10 cellular contexts compared by ENCODE assay signal in genomic region chr10:102342462-102342861, GRCh38. TPM values are rescaled to one million over a fixed set of nuclear protein-coding genes. Genes with fewer than 3 reads are reported as not detected.
DNase-seq lines count a peak whose midpoint lies in the region; ATAC-seq, FAIRE-seq and TF ChIP-seq lines count a peak whose summit lies in the region.
"Had no signal": no experiment of that assay in that cellular context is flagged by ENCODE, and none has a peak within 500 bp of the region (broad histone marks: within the 10 kb centered on the region; RNA-seq: fewer than 3 reads in every experiment).

No MANE protein-coding gene starts in this region.

- H3K4me3 ChIP-seq in HUES6 (ENCODE audit: low read depth, low read length): 0 out of 2 replicates have a peak overlapping the region, but pooled peaks have one; percentile 4
- H3K4me3 ChIP-seq in K562: no peak overlapping the region
- no peak overlapping the region for H3K4me3 ChIP-seq in gastrocnemius medialis
- H3K4me3 ChIP-seq: ascending aorta, MG63 had no signal

- no peak for TF ChIP-seq EP300 in K562 (IDR thresholded peaks at IDR 0.05; ENCODE audit: low read length)

- H3K9me1 ChIP-seq in K562 (ENCODE audit: control insufficient read depth, insufficient read depth, low read length): no peaks in the 10 kb centered on the region

- BruUV-seq in K562 (replicated peaks; lab: Mats Ljungman, UMichigan): no TSS peak

- 71% methylated on average over 1 of the region's 2 CpGs for WGBS in K562 (ENCODE audit: insufficient coverage, low coverage, missing lambda C conversion rate)

- CTCF ChIA-PET in K562 (lab: Yijun Ruan, JAX; ENCODE audit: low intra/inter-chr PET ratio): interaction anchor here (0.7 kb wide), 1 partner anchor 230 kb away, joined by 5 read pairs; no protein-coding TSS in a partner anchor

- ATAC-seq in K562 (no peak), gastrocnemius medialis (no peak), HG03571 (IDR thresholded peaks at IDR 0.05; ENCODE audit: unreplicated experiment) (no peak)
- ATAC-seq: stimulated activated naive B cell treated with anti-CD40 and anti-IgM and Interleukin-4, amounts not matched to agents 10 μg/mL and 1 μg/mL and 100 μg/mL, for 72 hours had no signal

- H3K36me3 ChIP-seq in HUES6 (ENCODE audit: control insufficient read depth, insufficient read depth, low read length) (peaks cover 5% of the 10 kb centered on the region), K562 (ENCODE audit: control insufficient read depth, insufficient read depth, low read length) (peaks cover 11% of the 10 kb centered on the region; the same call in 2 of the 3 replicates), gastrocnemius medialis (peaks cover 0 to 12% of the 10 kb centered on the region in 2 donors)

- in situ Hi-C loops in K562 (cut with MboI) (no loop called here), gastrocnemius medialis (cut with MboI; ENCODE audit: low sequenced_read_pairs in 4 of 4) (no loop called here)

- no peak overlapping the region for H3K27ac ChIP-seq in HUES6 (ENCODE audit: low read depth, low read length)
- no peak overlapping the region for H3K27ac ChIP-seq in K562 (ENCODE audit: extremely low read depth, low read depth, low read length)
- H3K27ac ChIP-seq in gastrocnemius medialis: no peak overlapping the region
- H3K27ac ChIP-seq: ascending aorta had no signal

- DNase-seq in EL (peak; percentile 5), K562 (ENCODE audit: extremely low read depth in 1 of 4, low spot score in 3 of 4) (no peak), left kidney (ENCODE audit: low read depth, low spot score) (peak; percentile 10), NCI-H1694 (lab: John Stamatoyannopoulos, UW) (no peak), gastrocnemius medialis (no peak)
- DNase-seq: stimulated activated naive B cell treated with anti-CD40 and anti-IgM and Interleukin-4, amounts not matched to agents 10 μg/mL and 1 μg/mL and 100 μg/mL, for 72 hours had no signal

- H3K4me2 ChIP-seq in K562 (ENCODE audit: insufficient read depth, low read length): no peak overlapping the region

- no peaks in the 10 kb centered on the region; the same call in 2 of the 3 replicates for H3K79me2 ChIP-seq in K562 (ENCODE audit: control insufficient read depth, insufficient read depth, low read length)

- H3K9ac ChIP-seq in HUES6 (ENCODE audit: low read length) (no peak overlapping the region), K562 (ENCODE audit: insufficient read depth in 1 of 2, low read depth in 2 of 2, low read length in 2 of 2) (no peak overlapping the region)

- H3K4me1 ChIP-seq in HUES6 (ENCODE audit: control insufficient read depth, insufficient read depth, low read length): peaks cover 8% of the 10 kb centered on the region
- H3K4me1 ChIP-seq in K562 (replicated peaks in 1 of 2; ENCODE audit: control insufficient read depth in 2 of 2, insufficient read depth in 2 of 2, low read length in 2 of 2): no peaks in the 10 kb centered on the region; a peak in 1 of 5 replicates
- peaks cover 2 to 6% of the 10 kb centered on the region in 2 donors for H3K4me1 ChIP-seq in gastrocnemius medialis
- H3K4me1 ChIP-seq: ascending aorta had no signal

- TF ChIP-seq RAD21 in K562 (CRISPR knock-in tag; conservative IDR thresholded peaks at IDR 0.05 in 1 of 2, IDR thresholded peaks at IDR 0.05 in 1 of 2): no peak

- H3K27me3 ChIP-seq in HUES6 (ENCODE audit: control insufficient read depth, insufficient read depth, low read length): peaks cover 62% of the 10 kb centered on the region
- H3K27me3 ChIP-seq in K562 (ENCODE audit: control insufficient read depth in 2 of 2, insufficient read depth in 2 of 2, low read length in 2 of 2): no peaks in the 10 kb centered on the region
- no peaks in the 10 kb centered on the region for H3K27me3 ChIP-seq in gastrocnemius medialis
- H3K27me3 ChIP-seq: ascending aorta, MG63 had no signal

- no peaks in the 10 kb centered on the region for H3K9me3 ChIP-seq in HUES6 (ENCODE audit: control insufficient read depth, insufficient read depth, low read depth, low read length)
- H3K9me3 ChIP-seq in K562 (replicated peaks; ENCODE audit: control insufficient read depth, insufficient read depth, low read depth, low read length): no peaks in the 10 kb centered on the region
- no peaks in the 10 kb centered on the region for H3K9me3 ChIP-seq in gastrocnemius medialis
- H3K9me3 ChIP-seq: ascending aorta, MG63 had no signal

- H2AFZ ChIP-seq in K562 (ENCODE audit: low read depth, low read length): no peak overlapping the region

- peak; percentile 40 for FAIRE-seq in K562 (lab: Jason Lieb, UNC)

- POLR2A ChIA-PET in K562 (lab: Yijun Ruan, JAX): no interaction called here

- peaks cover 4% of the 10 kb centered on the region; the same call in 1 of the 2 replicates for H4K20me1 ChIP-seq in K562 (replicated peaks; ENCODE audit: control insufficient read depth, insufficient read depth, low read length)

- TF ChIP-seq POLR2A in K562 (conservative IDR thresholded peaks at IDR 0.05): no peak
- no peak for TF ChIP-seq POLR2A in gastrocnemius medialis (IDR thresholded peaks at IDR 0.05)

- TF ChIP-seq CTCF in K562 (IDR thresholded peaks at IDR 0.05 in 2 of 3, conservative IDR thresholded peaks at IDR 0.05 in 1 of 3; ENCODE audit: insufficient read depth in 2 of 3, low read depth in 1 of 3, low read length in 3 of 3) (no peak), gastrocnemius medialis (IDR thresholded peaks at IDR 0.05 in 4 of 5, conservative IDR thresholded peaks at IDR 0.05 in 1 of 5) (no peak)

- intact Hi-C loops in K562 (cut with micrococcal nuclease): no loop called here
- intact Hi-C loops in gastrocnemius medialis (cut with DNase I; ENCODE audit: low total_unique reads): no loop called here

TF ChIP-seq in K562, 482 proteins besides CTCF, POLR2A, EP300 and RAD21:
- TF ChIP-seq ZNF695 (CRISPR knock-in tag; IDR thresholded peaks at IDR 0.05): no peak
- no peak for TF ChIP-seq SOX6 (IDR thresholded peaks at IDR 0.05)
- TF ChIP-seq RUNX1 (IDR thresholded peaks at IDR 0.05; ENCODE audit: low read depth): no peak
- TF ChIP-seq MCM7 (IDR thresholded peaks at IDR 0.05): no peak
- no peak for TF ChIP-seq PTRF (tag; IDR thresholded peaks at IDR 0.05)
- no peak for TF ChIP-seq CEBPB (tag; IDR thresholded peaks at IDR 0.05)
- no peak for TF ChIP-seq MTA1 (IDR thresholded peaks at IDR 0.05; ENCODE audit: borderline replicate concordance)
- TF ChIP-seq ETV5 (CRISPR knock-in tag; IDR thresholded peaks at IDR 0.05; ENCODE audit: low read depth): no peak
- no peak for TF ChIP-seq MIER1 (IDR thresholded peaks at IDR 0.05; ENCODE audit: low read depth)
- no peak for TF ChIP-seq ZNF253 (CRISPR knock-in tag; conservative IDR thresholded peaks at IDR 0.05)
- no peak for TF ChIP-seq YBX1 (IDR thresholded peaks at IDR 0.05)
- TF ChIP-seq GTF2E2 (tag; IDR thresholded peaks at IDR 0.05): no peak
- TF ChIP-seq NUFIP1 (IDR thresholded peaks at IDR 0.05; ENCODE audit: partially characterized antibody): no peak
- no peak for TF ChIP-seq COPS2 (conservative IDR thresholded peaks at IDR 0.05)

RNA-seq across cellular contexts. Expression of gene NFKB2, which starts 53.0 kb away (rescaled TPM):
- 20.7 and 56.0 TPM in 2 replicates for total RNA-seq in K562 (2011; cell fraction: chromatin; rRNA removed; ENCODE audit: low replicate concordance)
- total RNA-seq in K562 (2011; cell fraction: nucleolus; rRNA removed): 26.2 and 30.9 TPM in 2 replicates
- 16.3 and 26.1 TPM in 2 replicates for total RNA-seq in K562 (2011; cell fraction: nucleoplasm; rRNA removed)
- total RNA-seq in K562 (2014; rRNA removed) (14.7 and 19.3 TPM in 2 replicates), K562 (2014; rRNA removed; fragmentation: Illumina TruSeq; extraction: Trizol) (5.7 and 6.0 TPM in 2 replicates), K562 (2015; rRNA removed; fragmentation: Illumina TruSeq; extraction: Trizol) (4.2 and 5.3 TPM in 2 replicates), K562 (2021) (20.3 and 20.6 TPM in 2 replicates), gastrocnemius medialis (10 to 100 TPM in 3 of 4 donors, 1 to 10 TPM in 1; 8.6 to 17.3 (median 12.8) TPM)
- polyA plus RNA-seq in K562 (2011; rRNA removed) (7.9 and 9.7 TPM in 2 replicates), K562 (2014; fragmentation: Illumina TruSeq; extraction: Trizol) (9.4 and 11.4 TPM in 2 replicates), K562 (2014; fragmentation: Nextera tagmentation; extraction: Ambion mirVana) (under 1 TPM; 0.07 to 0.11 TPM), K562 (2014; rRNA removed) (12.2 and 15.3 TPM in 2 replicates)
- polyA plus RNA-seq in K562 (2011; cell fraction: cytosol; rRNA removed): 5.8 and 10.1 TPM in 2 replicates
- polyA plus RNA-seq in K562 (2011; cell fraction: nucleus; rRNA removed): 29.8 and 52.6 TPM in 2 replicates
- 13.9 and 31.5 TPM in 2 replicates for polyA plus RNA-seq in K562 (2012)
- 4.3 and 4.6 TPM in 2 replicates for polyA minus RNA-seq in K562 (2011; rRNA and poly(A)+ RNA removed)
- polyA minus RNA-seq in K562 (2011; cell fraction: cytosol; rRNA and poly(A)+ RNA removed): 6.4 and 11.0 TPM in 2 replicates
- polyA minus RNA-seq in K562 (2011; cell fraction: nucleus; rRNA and poly(A)+ RNA removed): 8.2 and 8.8 TPM in 2 replicates

Comparison
In these comparisons a context has a peak if more than half of its experiments do, and no peak if none do; other contexts are left out.
1. DNase-seq: peak in EL (single experiment) and left kidney (single experiment); none in K562 (0 of 4), NCI-H1694 (single experiment) and gastrocnemius medialis (0 of 2).